16 cellular contexts compared by ENCODE assay signal in genomic region chr4:112881842-112882241, GRCh38.
DNase-seq lines count a peak whose midpoint lies in the region; ATAC-seq and TF ChIP-seq lines count a peak whose summit lies in the region.
"Had no signal": no experiment of that assay in that cellular context is flagged by ENCODE, and none has a peak within 500 bp of the region (broad histone marks: within the 10 kb centered on the region; RNA-seq: fewer than 3 reads in every experiment).

No MANE protein-coding gene starts in this region.

- no peaks in the 10 kb centered on the region for H3K9me2 ChIP-seq in GM23338 (ENCODE audit: insufficient read depth)

- no peaks in the 10 kb centered on the region for H4K20me1 ChIP-seq in GM23338 (replicated peaks; ENCODE audit: insufficient read depth)

- ATAC-seq in GM23338 (peak; percentile 70), right cardiac atrium (peak in 1 of 2 donors; percentile 33), gastrocnemius medialis (peak; percentile 53 to 64), esophagus mucosa (no peak), omental fat pad (ENCODE audit: low FRiP score) (no peak), GM21528 (IDR thresholded peaks at IDR 0.05; ENCODE audit: low FRiP score, unreplicated experiment) (no peak)
- ATAC-seq: HepG2 had no signal

- peak overlapping the region; percentile 42; the same call in 1 of the 2 replicates for H3K27ac Mint-ChIP-seq in GM23338
- H3K27ac Mint-ChIP-seq: activated naive CD4-positive, alpha-beta T cell treated with anti-CD3 and anti-CD28 coated beads, Interleukin-2, amount 50 U/mL, for 24 hours; B cell had no signal

- H3K27me3 ChIP-seq in GM23338 (ENCODE audit: insufficient read depth) (no peaks in the 10 kb centered on the region), right cardiac atrium (ENCODE audit: control insufficient read depth, insufficient read depth) (no peaks in the 10 kb centered on the region), gastrocnemius medialis (no peaks in the 10 kb centered on the region)
- H3K27me3 ChIP-seq: cardiac muscle cell had no signal

- peak overlapping the region; percentile 27; the same call in 1 of the 2 replicates for H3K27ac ChIP-seq in GM23338 (ENCODE audit: low read depth)
- no peak overlapping the region for H3K27ac ChIP-seq in right cardiac atrium (ENCODE audit: low read length)
- H3K27ac ChIP-seq in gastrocnemius medialis: peak overlapping the region in 3 of 4 donors; percentile 25 to 33 (median 33)
- H3K27ac ChIP-seq: cardiac muscle cell had no signal

- intact Hi-C loops in right cardiac atrium (cut with DNase I): no loop called here
- intact Hi-C loops in gastrocnemius medialis (cut with DNase I; ENCODE audit: low total_unique reads): no loop called here

- H3K79me2 ChIP-seq in GM23338 (replicated peaks; ENCODE audit: insufficient read depth): no peaks in the 10 kb centered on the region

- H3K27me3 Mint-ChIP-seq in GM23338 (ENCODE audit: insufficient read depth, low read depth, poor library complexity): peaks cover 2% of the 10 kb centered on the region

- WGBS in right cardiac atrium: 53% methylated on average over 12 of the region's 12 CpGs

- no peaks in the 10 kb centered on the region for H3K9me3 Mint-ChIP-seq in GM23338
- H3K9me3 Mint-ChIP-seq: activated naive CD4-positive, alpha-beta T cell treated with anti-CD3 and anti-CD28 coated beads, Interleukin-2, amount 50 U/mL, for 24 hours had no signal

- no peaks in the 10 kb centered on the region for H3F3A ChIP-seq in GM23338 (replicated peaks; ENCODE audit: low read depth)

- TF ChIP-seq POLR2A in gastrocnemius medialis (IDR thresholded peaks at IDR 0.05): no peak

- no peak overlapping the region for H3K4me3 ChIP-seq in GM23338
- H3K4me3 ChIP-seq in right cardiac atrium (ENCODE audit: low read length): peak overlapping the region; percentile 36
- H3K4me3 ChIP-seq in gastrocnemius medialis: peak overlapping the region in 3 of 4 donors; percentile 15 to 34 (median 27)
- H3K4me3 ChIP-seq: cardiac muscle cell had no signal

- DNase-seq in GM23338 (ENCODE audit: low spot score) (peak; percentile 31), NCI-H524 (lab: John Stamatoyannopoulos, UW) (peak; percentile 83 to 88), right cardiac atrium (peak in 1 of 3 donors; percentile 49), gastrocnemius medialis (no peak), NCI-H2081 (lab: John Stamatoyannopoulos, UW) (no peak), omental fat pad (ENCODE audit: low spot score) (no peak)
- DNase-seq: MV-4-11; NCI-H774; SIG-M5; stimulated activated CD4-positive, alpha-beta T cell treated with anti-CD3 and anti-CD28 coated beads, Interleukin-2, amount 100 ng/mL, for 48 hours had no signal

- H3K9me3 ChIP-seq in right cardiac atrium (ENCODE audit: control insufficient read depth, low read length) (no peaks in the 10 kb centered on the region), gastrocnemius medialis (no peaks in the 10 kb centered on the region)

- H3K36me3 ChIP-seq in GM23338 (ENCODE audit: insufficient read depth) (no peaks in the 10 kb centered on the region), gastrocnemius medialis (no peaks in the 10 kb centered on the region)
- H3K36me3 ChIP-seq: cardiac muscle cell had no signal

- no peaks in the 10 kb centered on the region for H3K36me3 Mint-ChIP-seq in GM23338 (ENCODE audit: low read depth)
- H3K36me3 Mint-ChIP-seq: activated naive CD4-positive, alpha-beta T cell treated with anti-CD3 and anti-CD28 coated beads, Interleukin-2, amount 50 U/mL, for 24 hours had no signal

- in situ Hi-C loops in gastrocnemius medialis (cut with MboI; ENCODE audit: low sequenced_read_pairs in 4 of 4): no loop called here

- peaks cover 18% of the 10 kb centered on the region for H3K4me1 Mint-ChIP-seq in GM23338
- H3K4me1 Mint-ChIP-seq: activated naive CD4-positive, alpha-beta T cell treated with anti-CD3 and anti-CD28 coated beads, Interleukin-2, amount 50 U/mL, for 24 hours; B cell had no signal

- no peak overlapping the region for H2AFZ ChIP-seq in GM23338

- H3K4me1 ChIP-seq in GM23338 (ENCODE audit: insufficient read depth) (no peaks in the 10 kb centered on the region; the same call in 1 of the 2 replicates), right cardiac atrium (ENCODE audit: control insufficient read depth, insufficient read depth, low read length) (no peaks in the 10 kb centered on the region), gastrocnemius medialis (peaks cover 4 to 9% of the 10 kb centered on the region in 2 donors)

- TF ChIP-seq CTCF in GM23338 (conservative IDR thresholded peaks at IDR 0.05; ENCODE audit: low read depth in 2 of 2) (no peak), gastrocnemius medialis (IDR thresholded peaks at IDR 0.05 in 4 of 5, conservative IDR thresholded peaks at IDR 0.05 in 1 of 5) (no peak), omental fat pad (IDR thresholded peaks at IDR 0.05) (no peak)

- H3K4me2 ChIP-seq in GM23338: no peak overlapping the region

- no peak overlapping the region for H3K4me3 Mint-ChIP-seq in GM23338
- H3K4me3 Mint-ChIP-seq: activated naive CD4-positive, alpha-beta T cell treated with anti-CD3 and anti-CD28 coated beads, Interleukin-2, amount 50 U/mL, for 24 hours; B cell had no signal

TF ChIP-seq in GM23338, 12 proteins besides CTCF, POLR2A, EP300 and RAD21:
- TF ChIP-seq ETS1 (IDR thresholded peaks at IDR 0.05): no peak
- no peak for TF ChIP-seq EZH2phosphoT487 (IDR thresholded peaks at IDR 0.05; ENCODE audit: unreplicated experiment)
- no peak for TF ChIP-seq JUNB (IDR thresholded peaks at IDR 0.05; ENCODE audit: unreplicated experiment)
- no peak for TF ChIP-seq ZNF331 (CRISPR knock-in tag; IDR thresholded peaks at IDR 0.05; ENCODE audit: low read depth)
- no peak for TF ChIP-seq ZNF114 (CRISPR knock-in tag; IDR thresholded peaks at IDR 0.05)
- TF ChIP-seq REST (IDR thresholded peaks at IDR 0.05; ENCODE audit: unreplicated experiment): no peak
- no peak for TF ChIP-seq NANOG (IDR thresholded peaks at IDR 0.05; ENCODE audit: borderline replicate concordance)

Comparison
In these comparisons a context has a peak if more than half of its experiments do, and no peak if none do; other contexts are left out.
1. ATAC-seq: peak in GM23338 (single experiment) and gastrocnemius medialis (2 of 2); none in esophagus mucosa (single experiment), omental fat pad (single experiment) and GM21528 (single experiment).
2. DNase-seq: peak in GM23338 (single experiment) and NCI-H524 (2 of 2); none in gastrocnemius medialis (0 of 2), NCI-H2081 (0 of 2) and omental fat pad (single experiment).